Comparison of ENCODE assay signal across 1 cellular context in the genomic region with DNA sequence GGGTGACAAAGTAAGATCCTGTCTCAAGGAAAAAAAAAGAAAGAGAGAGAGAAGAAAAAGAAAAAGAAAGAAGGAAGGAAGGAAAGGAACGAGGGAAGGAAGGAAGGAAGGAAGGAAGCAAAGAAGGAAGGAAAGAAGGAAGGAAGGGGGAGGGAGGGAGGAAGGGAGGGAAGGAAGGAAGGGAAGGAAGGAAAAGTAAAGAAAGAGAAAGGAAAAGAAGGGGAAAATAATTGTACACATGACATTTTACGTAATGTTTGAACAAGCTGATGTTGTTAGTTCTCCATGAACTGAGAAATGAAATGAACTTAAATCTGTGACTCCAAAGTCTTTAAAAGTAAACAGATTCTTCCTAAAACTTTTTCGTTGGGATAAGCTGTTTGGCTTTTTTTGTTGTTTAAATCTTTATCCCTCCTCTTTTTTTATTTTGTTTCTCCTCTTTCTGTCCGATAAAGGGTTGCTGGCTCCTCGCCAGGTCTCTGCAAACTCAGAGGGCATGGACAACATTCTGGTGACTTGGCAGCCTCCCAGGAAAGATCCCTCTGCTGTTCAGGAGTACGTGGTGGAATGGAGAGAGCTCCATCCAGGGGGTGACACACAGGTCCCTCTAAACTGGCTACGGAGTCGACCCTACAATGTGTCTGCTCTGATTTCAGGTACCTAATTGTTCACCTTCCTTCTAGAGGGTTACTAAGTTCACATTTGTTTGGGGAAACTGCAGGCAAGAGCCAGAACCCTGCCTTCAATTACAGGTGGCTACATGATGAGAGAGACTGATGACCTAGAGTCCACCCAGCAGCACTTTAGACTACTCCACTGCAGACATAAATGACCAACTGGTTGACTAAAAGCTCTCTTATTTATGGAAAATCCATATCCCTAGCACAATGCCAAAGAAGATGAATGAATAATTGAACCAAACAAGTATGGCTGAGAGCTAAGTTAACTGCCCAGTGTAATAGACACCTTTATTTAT.
TF ChIP-seq lines count a peak whose summit lies in the region.

No MANE protein-coding gene starts in this region.

TF ChIP-seq in SK-N-SH treated with all-trans-retinoic acid at 6 μM for 48 hours, 23 proteins besides CTCF, POLR2A, EP300 and RAD21 (continued from another document):
- TF ChIP-seq ZFP3 (CRISPR knock-in tag; IDR thresholded peaks at IDR 0.05): 0 out of 2 replicates have a peak, but pooled peaks have one; percentile 30
